In genomic region chr2:71534201-71534600, GRCh38 we compare ENCODE assay signal across 14 cellular contexts.
DNase-seq lines count a peak whose midpoint lies in the region; ATAC-seq and TF ChIP-seq lines count a peak whose summit lies in the region.
"Had no signal": no experiment of that assay in that cellular context is flagged by ENCODE, and none has a peak within 500 bp of the region (broad histone marks: within the 10 kb centered on the region; RNA-seq: fewer than 3 reads in every experiment).

No MANE protein-coding gene starts in this region.

- no peak overlapping the region for H3K27ac Mint-ChIP-seq in endothelial cell (ENCODE audit: unreplicated experiment)
- H3K27ac Mint-ChIP-seq: CD4-positive, alpha-beta memory T cell had no signal

- DNase-seq in activated effector memory CD4-positive, alpha-beta T cell treated with anti-CD3 and anti-CD28 coated beads, Interleukin-2, amount 50 U/mL, for 16 hours: peak; percentile 4
- no peak for DNase-seq in activated effector memory CD4-positive, alpha-beta T cell treated with Interleukin-2 at 50 U/mL for 16 hours
- DNase-seq in endothelial cell (ENCODE audit: low spot score): no peak
- DNase-seq in sciatic nerve (ENCODE audit: low spot score): peak; percentile 34
- DNase-seq in stimulated activated naive CD4-positive, alpha-beta T cell (lab: John Stamatoyannopoulos, UW): no peak
- DNase-seq in activated naive CD4-positive, alpha-beta T cell treated with Interleukin-2 at 50 U/mL for 16 hours: no peak
- DNase-seq in stimulated activated naive CD8-positive, alpha-beta T cell treated with anti-CD3 and anti-CD28 coated beads, Interleukin-15, Interleukin-2, amounts not matched to agents 100 U/mL and 50 U/mL, for 24 hours: no peak
- DNase-seq: AML-193; Calu3; CD4-positive, alpha-beta memory T cell; DMS79 treated with DMSO at 0.1 percent for 48 hours; GF-D8 had no signal

- no peaks in the 10 kb centered on the region for H3K9me3 Mint-ChIP-seq in endothelial cell (ENCODE audit: unreplicated experiment)
- H3K9me3 Mint-ChIP-seq: CD4-positive, alpha-beta memory T cell had no signal

- peak overlapping the region; percentile 65 for H3K4me3 Mint-ChIP-seq in endothelial cell (ENCODE audit: unreplicated experiment)
- H3K4me3 Mint-ChIP-seq: CD4-positive, alpha-beta memory T cell had no signal

- H3K4me1 Mint-ChIP-seq in endothelial cell (ENCODE audit: unreplicated experiment): peaks cover 27% of the 10 kb centered on the region
- H3K4me1 Mint-ChIP-seq: CD4-positive, alpha-beta memory T cell had no signal

- peaks cover 16% of the 10 kb centered on the region for H3K27me3 Mint-ChIP-seq in endothelial cell (ENCODE audit: unreplicated experiment)

- no peak for TF ChIP-seq CTCF in endothelial cell (IDR thresholded peaks at IDR 0.05; ENCODE audit: unreplicated experiment)

- intact Hi-C loops in sciatic nerve (cut with DNase I): no loop called here

- ATAC-seq in sciatic nerve: no peak
- no peak for ATAC-seq in stimulated activated naive CD8-positive, alpha-beta T cell treated with anti-CD3 and anti-CD28 coated beads, Interleukin-15, Interleukin-2, amounts not matched to agents 100 U/mL and 50 U/mL, for 24 hours
- ATAC-seq: A549, HepG2 had no signal

- H3K36me3 Mint-ChIP-seq in endothelial cell (ENCODE audit: low read depth, unreplicated experiment): peaks cover 88% of the 10 kb centered on the region
- H3K36me3 Mint-ChIP-seq: CD4-positive, alpha-beta memory T cell had no signal

Comparison
In these comparisons a context has a peak if more than half of its experiments do, and no peak if none do; other contexts are left out.
1. DNase-seq: peak in activated effector memory CD4-positive, alpha-beta T cell treated with anti-CD3 and anti-CD28 coated beads, Interleukin-2, amount 50 U/mL, for 16 hours (single experiment) and sciatic nerve (single experiment); none in activated effector memory CD4-positive, alpha-beta T cell treated with Interleukin-2 at 50 U/mL for 16 hours (single experiment), endothelial cell (single experiment), stimulated activated naive CD4-positive, alpha-beta T cell (0 of 6), activated naive CD4-positive, alpha-beta T cell treated with Interleukin-2 at 50 U/mL for 16 hours (single experiment) and stimulated activated naive CD8-positive, alpha-beta T cell treated with anti-CD3 and anti-CD28 coated beads, Interleukin-15, Interleukin-2, amounts not matched to agents 100 U/mL and 50 U/mL, for 24 hours (single experiment).